ENCODE assay signal across 25 cellular contexts in the genomic region with DNA sequence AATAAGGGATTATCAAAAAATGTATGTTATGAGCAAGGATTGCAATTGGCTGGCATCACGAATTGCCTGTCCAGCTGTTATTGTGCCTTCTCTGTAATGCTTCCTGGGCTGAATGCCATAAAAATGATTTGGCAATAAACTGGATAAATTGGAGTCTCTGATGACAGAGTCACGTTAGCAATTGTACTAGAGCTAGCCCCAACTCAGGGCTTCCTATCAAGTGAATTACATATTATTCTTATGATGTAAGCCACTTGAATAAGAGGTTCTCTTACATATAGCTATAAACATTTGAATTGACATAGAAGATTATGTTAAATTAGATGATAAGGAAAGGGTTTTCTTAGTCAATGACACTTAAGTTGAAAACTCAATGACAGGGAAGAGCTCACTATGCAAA.
A peak's percentile ranks its signal among the peaks of the same experiment; 100 is the strongest.
DNase-seq lines count a peak whose midpoint lies in the region; ATAC-seq and TF ChIP-seq lines count a peak whose summit lies in the region.
"Had no signal": no experiment of that assay in that cellular context is flagged by ENCODE, and none has a peak within 500 bp of the region (broad histone marks: within the 10 kb centered on the region; RNA-seq: fewer than 3 reads in every experiment).

No MANE protein-coding gene starts in this region.

- H3K36me3 Mint-ChIP-seq in activated naive CD8-positive, alpha-beta T cell treated with anti-CD3 and anti-CD28 coated beads, Interleukin-2, amount 50 U/mL, for 24 hours (ENCODE audit: low read depth) = no peaks in the 10 kb centered on the region
- H3K36me3 Mint-ChIP-seq: immature natural killer cell, neural progenitor cell had no signal

- H3K4me1 Mint-ChIP-seq in activated naive CD8-positive, alpha-beta T cell treated with anti-CD3 and anti-CD28 coated beads, Interleukin-2, amount 50 U/mL, for 24 hours = no peaks in the 10 kb centered on the region
- H3K4me1 Mint-ChIP-seq: H9, immature natural killer cell, neural progenitor cell had no signal

- intact Hi-C loops in posterior cingulate gyrus (cut with DNase I) = no loop called here

- TF ChIP-seq CTCF in LNCaP clone FGC (IDR thresholded peaks at IDR 0.05; ENCODE audit: control insufficient read depth, extremely low read depth, insufficient read depth) = no peak

- no peak overlapping the region for H3K4me3 ChIP-seq in LNCaP clone FGC (ENCODE audit: low read depth, low read length)
- H3K4me3 ChIP-seq: adrenal gland, cardiac muscle cell, mucosa of descending colon, neural progenitor cell, prostate gland, thyroid gland had no signal

- no peak for ATAC-seq in activated naive CD8-positive, alpha-beta T cell treated with anti-CD3 and anti-CD28 coated beads, Interleukin-2, amount 50 U/mL, for 24 hours
- ATAC-seq in HG02610 (IDR thresholded peaks at IDR 0.05; ENCODE audit: unreplicated experiment) = no peak
- ATAC-seq: left ventricle myocardium superior, mucosa of descending colon, Right ventricle myocardium inferior had no signal

- H3K4me3 Mint-ChIP-seq in activated naive CD8-positive, alpha-beta T cell treated with anti-CD3 and anti-CD28 coated beads, Interleukin-2, amount 50 U/mL, for 24 hours = no peak overlapping the region
- H3K4me3 Mint-ChIP-seq: CD4-positive, alpha-beta T cell; dendritic cell treated with granulocyte-macrophage colony-stimulating factor and Interleukin-4, amounts not matched to agents 40 ng/mL and 50 ng/mL, for 4 days; H9; immature natural killer cell; neural progenitor cell had no signal

- no peak overlapping the region for H3K27ac Mint-ChIP-seq in activated naive CD8-positive, alpha-beta T cell treated with anti-CD3 and anti-CD28 coated beads, Interleukin-2, amount 50 U/mL, for 24 hours
- H3K27ac Mint-ChIP-seq: CD4-positive, alpha-beta T cell; dendritic cell treated with granulocyte-macrophage colony-stimulating factor and Interleukin-4, amounts not matched to agents 40 ng/mL and 50 ng/mL, for 4 days; H9; immature natural killer cell; neural progenitor cell had no signal

- DNase-seq in DMS153 (lab: John Stamatoyannopoulos, UW) (peak; percentile 75), LNCaP clone FGC (ENCODE audit: low read depth) (peak; percentile 22), NCI-H460 (ENCODE audit: extremely low read depth, low read depth) (peak; percentile 78), epithelial cell of prostate (ENCODE audit: low read depth, low spot score) (peak; percentile 3), posterior cingulate gyrus (no peak), amniotic stem cell (lab: John Stamatoyannopoulos, UW) (no peak)
- DNase-seq in activated naive CD8-positive, alpha-beta T cell treated with anti-CD3 and anti-CD28 coated beads, Interleukin-2, amount 50 U/mL, for 24 hours = no peak
- DNase-seq: activated CD4-positive, alpha-beta T cell treated with anti-CD3 and anti-CD28 coated beads, Interleukin-2, amount 50 U/mL, for 1 hour; activated effector memory CD4-positive, alpha-beta T cell treated with anti-CD3 and anti-CD28 coated beads, Interleukin-2, amount 50 U/mL, for 16 hours; adrenal gland; CD4-positive, alpha-beta T cell; H9; immature natural killer cell; Kasumi-1; left ventricle myocardium superior; mucosa of descending colon; NCI-H146; stimulated activated naive CD4-positive, alpha-beta T cell treated with Interleukin-2 at 50 U/mL for 16 hours; thyroid gland had no signal

- H3K27me3 Mint-ChIP-seq in activated naive CD8-positive, alpha-beta T cell treated with anti-CD3 and anti-CD28 coated beads, Interleukin-2, amount 50 U/mL, for 24 hours = no peaks in the 10 kb centered on the region
- H3K27me3 Mint-ChIP-seq: CD4-positive, alpha-beta T cell; dendritic cell treated with granulocyte-macrophage colony-stimulating factor and Interleukin-4, amounts not matched to agents 40 ng/mL and 50 ng/mL, for 4 days had no signal

- H3K9me3 Mint-ChIP-seq in activated naive CD8-positive, alpha-beta T cell treated with anti-CD3 and anti-CD28 coated beads, Interleukin-2, amount 50 U/mL, for 24 hours = peaks cover 12% of the 10 kb centered on the region
- H3K9me3 Mint-ChIP-seq: dendritic cell treated with granulocyte-macrophage colony-stimulating factor and Interleukin-4, amounts not matched to agents 40 ng/mL and 50 ng/mL, for 4 days; neural progenitor cell had no signal

- no peak overlapping the region for H3K27ac ChIP-seq in epithelial cell of prostate
- H3K27ac ChIP-seq: adrenal gland, cardiac muscle cell, neural progenitor cell, prostate gland, thyroid gland had no signal

Comparison
In these comparisons a context has a peak if more than half of its experiments do, and no peak if none do; other contexts are left out.
1. DNase-seq: peak in DMS153 (single experiment), LNCaP clone FGC (single experiment), NCI-H460 (single experiment) and epithelial cell of prostate (single experiment); none in posterior cingulate gyrus (0 of 10), activated naive CD8-positive, alpha-beta T cell treated with anti-CD3 and anti-CD28 coated beads, Interleukin-2, amount 50 U/mL, for 24 hours (single experiment) and amniotic stem cell (single experiment).